ENCODE assay signal across 24 cellular contexts in genomic region chr2:220789961-220790360, GRCh38.
DNase-seq lines count a peak whose midpoint lies in the region; FAIRE-seq and TF ChIP-seq lines count a peak whose summit lies in the region.
"Had no signal": no experiment of that assay in that cellular context is flagged by ENCODE, and none has a peak within 500 bp of the region (broad histone marks: within the 10 kb centered on the region; RNA-seq: fewer than 3 reads in every experiment).

No MANE protein-coding gene starts in this region.

- H3K4me2 ChIP-seq in keratinocyte (ENCODE audit: control insufficient read depth, extremely low read depth, insufficient read depth, low read depth, low read length), result no peak overlapping the region

- H3K9me3 ChIP-seq in keratinocyte (ENCODE audit: control insufficient read depth, low read depth, low read length), result no peaks in the 10 kb centered on the region
- H3K9me3 ChIP-seq: heart left ventricle, neutrophil, SJCRH30, vagina had no signal

- peaks cover 11% of the 10 kb centered on the region for H3K4me1 ChIP-seq in keratinocyte (ENCODE audit: control insufficient read depth, extremely low read depth, insufficient read depth, low read length)
- H3K4me1 ChIP-seq: heart left ventricle, SJCRH30, vagina had no signal

- FAIRE-seq in keratinocyte (lab: Jason Lieb, UNC), result peak; percentile 36
- FAIRE-seq: D721Med had no signal

- peak; percentile 23 for DNase-seq in AG10803 (ENCODE audit: low read depth)
- DNase-seq in HT1080 (ENCODE audit: low read depth), result peak; percentile 11
- peak; percentile 41 for DNase-seq in choroid plexus epithelial cell (ENCODE audit: low read depth)
- no peak for DNase-seq in keratinocyte (ENCODE audit: low read depth, low spot score)
- DNase-seq in hepatic stellate cell (ENCODE audit: low spot score), result no peak
- no peak for DNase-seq in LoVo (ENCODE audit: low spot score)
- no peak for DNase-seq in activated naive CD4-positive, alpha-beta T cell treated with Interleukin-2 at 50 U/mL for 16 hours
- DNase-seq in inferior parietal cortex (ENCODE audit: extremely low spot score), result no peak
- DNase-seq: activated CD4-positive, alpha-beta T cell treated with anti-CD3 and anti-CD28 coated beads, Interleukin-2, amount 10 ng/mL, durations not matched to agents 24 days and 14 days; cerebellar nuclear complex; endodermal cell; heart left ventricle; Kasumi-1; kidney glomerular epithelial cell; midbrain; NCI-H146; NCI-H446 treated with DMSO at 0.1 percent for 48 hours; SJCRH30; stimulated activated naive CD4-positive, alpha-beta T cell treated with Interleukin-2 at 50 U/mL for 16 hours; T-helper 9 cell had no signal

- H3K9me1 ChIP-seq in keratinocyte (ENCODE audit: control insufficient read depth, extremely low read depth, insufficient read depth, low read length), result no peaks in the 10 kb centered on the region

- TF ChIP-seq CTCF in AG10803 (conservative IDR thresholded peaks at IDR 0.05; ENCODE audit: low read length) (no peak), choroid plexus epithelial cell (conservative IDR thresholded peaks at IDR 0.05; ENCODE audit: low read depth, low read length) (no peak), keratinocyte (optimal IDR thresholded peaks at IDR 0.05 in 1 of 3, IDR thresholded peaks at IDR 0.05 in 1 of 3, conservative IDR thresholded peaks at IDR 0.05 in 1 of 3; ENCODE audit: extremely low read depth in 1 of 3, insufficient read depth in 2 of 3, low read length in 3 of 3) (no peak)

- no peak overlapping the region for H2AFZ ChIP-seq in keratinocyte (ENCODE audit: control insufficient read depth, low read length)

- H3K27ac ChIP-seq in keratinocyte (ENCODE audit: control insufficient read depth, insufficient read depth, low read length), result no peak overlapping the region
- H3K27ac ChIP-seq: heart left ventricle, neutrophil, SJCRH30, skin epidermis, vagina had no signal

- no peaks in the 10 kb centered on the region for H3K36me3 ChIP-seq in keratinocyte (ENCODE audit: control insufficient read depth in 2 of 2, extremely low read depth in 1 of 2, insufficient read depth in 2 of 2, low read length in 2 of 2)
- H3K36me3 ChIP-seq: heart left ventricle, neutrophil, SJCRH30, vagina had no signal

- no peak overlapping the region for H3K4me3 ChIP-seq in AG10803 (ENCODE audit: low read length)
- H3K4me3 ChIP-seq in choroid plexus epithelial cell (ENCODE audit: low read depth, low read length), result no peak overlapping the region
- no peak overlapping the region for H3K4me3 ChIP-seq in keratinocyte (ENCODE audit: control insufficient read depth in 2 of 3, extremely low read depth in 1 of 3, insufficient read depth in 2 of 3, low read depth in 1 of 3, low read length in 3 of 3)
- H3K4me3 ChIP-seq: heart left ventricle, SJCRH30, skin epidermis, vagina had no signal

- no peaks in the 10 kb centered on the region for H3K79me2 ChIP-seq in keratinocyte (ENCODE audit: control insufficient read depth, insufficient read depth, low read length)

- no peaks in the 10 kb centered on the region for H3K27me3 ChIP-seq in keratinocyte (ENCODE audit: control insufficient read depth, extremely low read depth, insufficient read depth, low read length)
- H3K27me3 ChIP-seq: heart left ventricle, neutrophil, SJCRH30, vagina had no signal

- no peaks in the 10 kb centered on the region for H4K20me1 ChIP-seq in keratinocyte (ENCODE audit: control insufficient read depth, extremely low read depth, insufficient read depth, low read length)

- no peak overlapping the region for H3K9ac ChIP-seq in keratinocyte (ENCODE audit: control insufficient read depth, extremely low read depth, insufficient read depth, low read length)

- dilution Hi-C loops in keratinocyte (cut with MboI; ENCODE audit: extremely low pct_ligation_motif_present, low sequenced_read_pairs), result no loop called here

Comparison
In these comparisons a context has a peak if more than half of its experiments do, and no peak if none do; other contexts are left out.
1. DNase-seq: peak in AG10803 (single experiment), HT1080 (single experiment) and choroid plexus epithelial cell (single experiment); none in keratinocyte (single experiment), hepatic stellate cell (single experiment), LoVo (single experiment), activated naive CD4-positive, alpha-beta T cell treated with Interleukin-2 at 50 U/mL for 16 hours (single experiment) and inferior parietal cortex (single experiment).